ENCODE assay signal across 34 cellular contexts in the genomic region with DNA sequence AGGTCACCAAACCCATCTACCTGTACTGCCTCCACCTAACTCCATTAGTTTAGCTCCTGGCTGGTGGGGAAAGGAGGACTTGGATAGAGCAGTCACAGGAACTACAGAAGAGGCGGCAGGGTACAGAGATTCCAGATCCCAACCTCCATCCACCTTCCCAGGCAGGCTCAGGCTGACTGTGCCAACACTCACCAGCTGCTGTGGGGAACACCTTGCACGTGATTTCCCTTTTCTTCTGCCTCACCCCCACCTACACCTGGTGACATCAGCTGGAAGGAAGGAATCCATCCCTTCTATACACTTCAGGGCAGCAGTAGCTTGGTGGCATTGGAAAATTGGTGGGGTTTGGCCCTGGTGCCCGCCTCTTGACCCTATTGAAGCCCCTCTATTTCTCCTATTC.
"Had no signal": no experiment of that assay in that cellular context is flagged by ENCODE, and none has a peak within 500 bp of the region (broad histone marks: within the 10 kb centered on the region; RNA-seq: fewer than 3 reads in every experiment).

No MANE protein-coding gene starts in this region.

- H3K27me3 ChIP-seq: adrenal gland, body of pancreas, esophagus muscularis mucosa, foreskin keratinocyte had no signal

- H3K9me3 ChIP-seq: adrenal gland, body of pancreas, esophagus muscularis mucosa, gastrocnemius medialis, heart left ventricle had no signal

- H3K4me3 Mint-ChIP-seq: activated B cell treated with CpG ODN at 0.5 μM for 24 hours; activated CD4-positive, alpha-beta memory T cell treated with anti-CD3 and anti-CD28 coated beads for 36 hours; activated CD8-positive, alpha-beta memory T cell treated with anti-CD3 and anti-CD28 coated beads, Interleukin-2, amount 10 ng/mL, durations not matched to agents 7 days and 5 days; activated CD8-positive, alpha-beta T cell treated with anti-CD3 and anti-CD28 coated beads, Interleukin-2, amount 10 ng/mL, durations not matched to agents 7 days and 5 days; activated naive CD4-positive, alpha-beta T cell treated with anti-CD3 and anti-CD28 coated beads for 36 hours; activated naive CD4-positive, alpha-beta T cell treated with anti-CD3 and anti-CD28 coated beads, Interleukin-2, amount 50 U/mL, for 24 hours; activated naive CD8-positive, alpha-beta T cell treated with anti-CD3 and anti-CD28 coated beads for 36 hours; activated naive CD8-positive, alpha-beta T cell treated with anti-CD3 and anti-CD28 coated beads, Interleukin-2, amount 50 U/mL, for 24 hours; activated T-helper 1 cell treated with anti-CD3 and anti-CD28 coated beads, Interleukin-12 subunit alpha, Interleukin-12 subunit beta, Interleukin-2, Interleukin-4 antibody, amounts not matched to agents 30 ng/mL and 10 ng/mL and 1 ng/mL, durations not matched to agents 14 hours and 24 hours and 36 hours; endodermal cell; T-cell; T-helper 1 cell treated with Interleukin-12 subunit alpha and Interleukin-12 subunit beta and Interleukin-4 antibody, amounts not matched to agents 30 μg/mL and 1 μg/mL, for 36 hours; T-helper 2 cell treated with Interferon-gamma antibody and Interleukin-4, amounts not matched to agents 5 μg/mL and 100 μg/mL, for 36 hours had no signal

- H3K4me1 Mint-ChIP-seq: activated B cell treated with CpG ODN at 0.5 μM for 24 hours had no signal

- H3K36me3 ChIP-seq: adrenal gland, esophagus muscularis mucosa, gastrocnemius medialis, heart left ventricle, WERI-Rb-1 had no signal

- H3K27ac Mint-ChIP-seq: activated B cell treated with CpG ODN at 0.5 μM for 24 hours; activated CD4-positive, alpha-beta memory T cell treated with anti-CD3 and anti-CD28 coated beads for 36 hours; activated CD8-positive, alpha-beta memory T cell treated with anti-CD3 and anti-CD28 coated beads, Interleukin-2, amount 10 ng/mL, durations not matched to agents 7 days and 5 days; activated CD8-positive, alpha-beta T cell treated with anti-CD3 and anti-CD28 coated beads, Interleukin-2, amount 10 ng/mL, durations not matched to agents 7 days and 5 days; activated naive CD4-positive, alpha-beta T cell treated with anti-CD3 and anti-CD28 coated beads for 36 hours; activated naive CD4-positive, alpha-beta T cell treated with anti-CD3 and anti-CD28 coated beads, Interleukin-2, amount 50 U/mL, for 24 hours; activated naive CD8-positive, alpha-beta T cell treated with anti-CD3 and anti-CD28 coated beads for 36 hours; activated naive CD8-positive, alpha-beta T cell treated with anti-CD3 and anti-CD28 coated beads, Interleukin-2, amount 50 U/mL, for 24 hours; activated T-helper 1 cell treated with anti-CD3 and anti-CD28 coated beads, Interleukin-12 subunit alpha, Interleukin-12 subunit beta, Interleukin-2, Interleukin-4 antibody, amounts not matched to agents 30 ng/mL and 10 ng/mL and 1 ng/mL, durations not matched to agents 14 hours and 24 hours and 36 hours; activated T-helper 2 cell treated with anti-CD3 and anti-CD28 coated beads, Interferon-gamma antibody, Interleukin-2, Interleukin-4, amounts not matched to agents 10 μg/mL and 5 μg/mL and 100 μg/mL, durations not matched to agents 14 hours and 24 hours and 36 hours; endodermal cell; T-cell; T-helper 1 cell treated with Interleukin-12 subunit alpha and Interleukin-12 subunit beta and Interleukin-4 antibody, amounts not matched to agents 30 μg/mL and 1 μg/mL, for 36 hours; T-helper 2 cell treated with Interferon-gamma antibody and Interleukin-4, amounts not matched to agents 5 μg/mL and 100 μg/mL, for 36 hours had no signal

- H3K36me3 Mint-ChIP-seq: activated CD4-positive, alpha-beta memory T cell treated with anti-CD3 and anti-CD28 coated beads for 36 hours; activated CD8-positive, alpha-beta memory T cell treated with anti-CD3 and anti-CD28 coated beads, Interleukin-2, amount 10 ng/mL, durations not matched to agents 7 days and 5 days; activated naive CD4-positive, alpha-beta T cell treated with anti-CD3 and anti-CD28 coated beads, Interleukin-2, amount 50 U/mL, for 24 hours; activated naive CD8-positive, alpha-beta T cell treated with anti-CD3 and anti-CD28 coated beads for 36 hours; T-cell had no signal

- H3K27ac ChIP-seq: adrenal gland, body of pancreas, esophagus muscularis mucosa, foreskin keratinocyte, gastrocnemius medialis, heart left ventricle, WERI-Rb-1 had no signal

- H3K27me3 Mint-ChIP-seq: activated B cell treated with CpG ODN at 0.5 μM for 24 hours; activated CD4-positive, alpha-beta memory T cell treated with anti-CD3 and anti-CD28 coated beads for 36 hours; activated CD8-positive, alpha-beta memory T cell treated with anti-CD3 and anti-CD28 coated beads, Interleukin-2, amount 10 ng/mL, durations not matched to agents 7 days and 5 days; activated naive CD4-positive, alpha-beta T cell treated with anti-CD3 and anti-CD28 coated beads, Interleukin-2, amount 50 U/mL, for 24 hours; activated naive CD8-positive, alpha-beta T cell treated with anti-CD3 and anti-CD28 coated beads for 36 hours; activated naive CD8-positive, alpha-beta T cell treated with anti-CD3 and anti-CD28 coated beads, Interleukin-2, amount 50 U/mL, for 24 hours had no signal

- H3K9me3 Mint-ChIP-seq: activated B cell treated with CpG ODN at 0.5 μM for 24 hours; activated CD4-positive, alpha-beta memory T cell treated with anti-CD3 and anti-CD28 coated beads for 36 hours; activated naive CD4-positive, alpha-beta T cell treated with anti-CD3 and anti-CD28 coated beads for 36 hours; activated naive CD4-positive, alpha-beta T cell treated with anti-CD3 and anti-CD28 coated beads, Interleukin-2, amount 50 U/mL, for 24 hours; activated naive CD8-positive, alpha-beta T cell treated with anti-CD3 and anti-CD28 coated beads for 36 hours; activated naive CD8-positive, alpha-beta T cell treated with anti-CD3 and anti-CD28 coated beads, Interleukin-2, amount 50 U/mL, for 24 hours; activated T-helper 1 cell treated with anti-CD3 and anti-CD28 coated beads, Interleukin-12 subunit alpha, Interleukin-12 subunit beta, Interleukin-2, Interleukin-4 antibody, amounts not matched to agents 30 ng/mL and 10 ng/mL and 1 ng/mL, durations not matched to agents 14 hours and 24 hours and 36 hours; activated T-helper 2 cell treated with anti-CD3 and anti-CD28 coated beads, Interferon-gamma antibody, Interleukin-2, Interleukin-4, amounts not matched to agents 10 μg/mL and 5 μg/mL and 100 μg/mL, durations not matched to agents 14 hours and 24 hours and 36 hours; T-cell; T-helper 1 cell treated with Interleukin-12 subunit alpha and Interleukin-12 subunit beta and Interleukin-4 antibody, amounts not matched to agents 30 μg/mL and 1 μg/mL, for 36 hours; T-helper 2 cell treated with Interferon-gamma antibody and Interleukin-4, amounts not matched to agents 5 μg/mL and 100 μg/mL, for 36 hours had no signal

- DNase-seq: activated B cell treated with CpG ODN at 0.5 μM for 24 hours; activated CD4-positive, alpha-beta memory T cell treated with anti-CD3 and anti-CD28 coated beads for 36 hours; activated CD4-positive, alpha-beta T cell treated with anti-CD3 and anti-CD28 coated beads for 48 hours; activated CD8-positive, alpha-beta memory T cell treated with anti-CD3 and anti-CD28 coated beads, Interleukin-2, amount 10 ng/mL, durations not matched to agents 7 days and 5 days; activated CD8-positive, alpha-beta memory T cell treated with anti-CD3 and anti-CD28 coated beads, Interleukin-2, amount 50 U/mL, for 4 hours; activated CD8-positive, alpha-beta T cell treated with anti-CD3 and anti-CD28 coated beads, Interleukin-2, amount 10 ng/mL, durations not matched to agents 7 days and 5 days; activated effector memory CD4-positive, alpha-beta T cell treated with anti-CD3 and anti-CD28 coated beads, Interleukin-2, amount 50 U/mL, for 16 hours; activated naive CD4-positive, alpha-beta T cell treated with anti-CD3 and anti-CD28 coated beads for 36 hours; activated naive CD8-positive, alpha-beta T cell treated with anti-CD3 and anti-CD28 coated beads for 36 hours; activated naive CD8-positive, alpha-beta T cell treated with anti-CD3 and anti-CD28 coated beads, Interleukin-2, amount 50 U/mL, for 24 hours; activated T-cell treated with anti-CD3 and anti-CD28 coated beads, Interleukin-2, amount 50 U/mL, for 1 hour; activated T-cell treated with anti-CD3 and anti-CD28 coated beads, Interleukin-2, amount 50 U/mL, for 48 hours; adrenal gland; amygdala; aorta; body of pancreas; caudate nucleus; effector memory CD4-positive, alpha-beta T cell; endodermal cell; erythroblast; foreskin keratinocyte; gastrocnemius medialis; glutamatergic neuron; T-cell; T1000; WERI-Rb-1 had no signal

- H3K4me1 ChIP-seq: adrenal gland, foreskin keratinocyte had no signal

- H3K4me3 ChIP-seq: adrenal gland, body of pancreas, esophagus muscularis mucosa, gastrocnemius medialis, heart left ventricle had no signal

- FAIRE-seq: colon had no signal
